Comparison of ENCODE assay signal across 18 cellular contexts in genomic region chr1:38287036-38287435, GRCh38.
DNase-seq lines count a peak whose midpoint lies in the region; ATAC-seq and TF ChIP-seq lines count a peak whose summit lies in the region.
"Had no signal": no experiment of that assay in that cellular context is flagged by ENCODE, and none has a peak within 500 bp of the region (broad histone marks: within the 10 kb centered on the region; RNA-seq: fewer than 3 reads in every experiment).

No MANE protein-coding gene starts in this region.

- no peaks in the 10 kb centered on the region for H3K9me3 Mint-ChIP-seq in osteocyte (ENCODE audit: unreplicated experiment)
- H3K9me3 Mint-ChIP-seq: CD8-positive, alpha-beta memory T cell had no signal

- H3K9me3 ChIP-seq in WERI-Rb-1 (ENCODE audit: severe bottlenecking) (no peaks in the 10 kb centered on the region), gastrocnemius medialis (no peaks in the 10 kb centered on the region), upper lobe of right lung (no peaks in the 10 kb centered on the region)
- H3K9me3 ChIP-seq: BE2C had no signal

- H3K36me3 ChIP-seq in WERI-Rb-1 (no peaks in the 10 kb centered on the region), gastrocnemius medialis (no peaks in the 10 kb centered on the region), upper lobe of right lung (no peaks in the 10 kb centered on the region)
- H3K36me3 ChIP-seq: BE2C had no signal

- H3K4me1 ChIP-seq in gastrocnemius medialis (no peaks in the 10 kb centered on the region), upper lobe of right lung (no peaks in the 10 kb centered on the region)
- H3K4me1 ChIP-seq: BE2C had no signal

- no peak for TF ChIP-seq POLR2A in gastrocnemius medialis (IDR thresholded peaks at IDR 0.05)

- no peak overlapping the region for H3K27ac Mint-ChIP-seq in osteocyte (ENCODE audit: unreplicated experiment)
- H3K27ac Mint-ChIP-seq: CD4-positive, CD25-positive, alpha-beta regulatory T cell; CD8-positive, alpha-beta memory T cell had no signal

- no peaks in the 10 kb centered on the region for H3K4me1 Mint-ChIP-seq in osteocyte (ENCODE audit: unreplicated experiment)
- H3K4me1 Mint-ChIP-seq: CD4-positive, CD25-positive, alpha-beta regulatory T cell had no signal

- H3K27ac ChIP-seq in WERI-Rb-1 (peak overlapping the region; percentile 5; the same call in 1 of the 2 replicates), layer of hippocampus (ENCODE audit: low read depth, low read length) (peak overlapping the region; percentile 9), gastrocnemius medialis (no peak overlapping the region), upper lobe of right lung (no peak overlapping the region)
- H3K27ac ChIP-seq: HL-60 had no signal

- TF ChIP-seq CTCF in WERI-Rb-1 (IDR thresholded peaks at IDR 0.05; ENCODE audit: low read depth, low read length) (no peak), epithelial cell of esophagus (IDR thresholded peaks at IDR 0.05; ENCODE audit: insufficient read depth, low read depth, low read length, missing control alignments) (no peak), osteocyte (IDR thresholded peaks at IDR 0.05) (no peak), gastrocnemius medialis (IDR thresholded peaks at IDR 0.05 in 4 of 5, conservative IDR thresholded peaks at IDR 0.05 in 1 of 5) (no peak), upper lobe of right lung (IDR thresholded peaks at IDR 0.05) (no peak)

- ATAC-seq in gastrocnemius medialis (no peak), GM21390 (IDR thresholded peaks at IDR 0.05; ENCODE audit: unreplicated experiment) (no peak), upper lobe of right lung (no peak)

- H3K4me3 ChIP-seq in WERI-Rb-1 (ENCODE audit: low read depth, low read length) (no peak overlapping the region), epithelial cell of esophagus (ENCODE audit: low read length) (no peak overlapping the region), gastrocnemius medialis (no peak overlapping the region), upper lobe of right lung (no peak overlapping the region)
- H3K4me3 ChIP-seq: K562 had no signal

- H3K4me3 Mint-ChIP-seq in osteocyte (ENCODE audit: unreplicated experiment): no peak overlapping the region
- H3K4me3 Mint-ChIP-seq: CD4-positive, CD25-positive, alpha-beta regulatory T cell; CD8-positive, alpha-beta memory T cell had no signal

- DNase-seq in WERI-Rb-1 (no peak), epithelial cell of esophagus (ENCODE audit: low read depth) (peak; percentile 11), osteocyte (ENCODE audit: extremely low spot score, unreplicated experiment) (peak; percentile 66), gastrocnemius medialis (no peak), upper lobe of right lung (no peak)
- DNase-seq: ACHN; BE2C; C1 segment of cervical spinal cord; CD4-positive, CD25-positive, alpha-beta regulatory T cell; CD8-positive, alpha-beta memory T cell; COR-L47; GOT3; HCEC 1CT; IMR-90 had no signal

- H3K27me3 Mint-ChIP-seq in osteocyte (ENCODE audit: unreplicated experiment): peaks cover 7% of the 10 kb centered on the region

- H3K27me3 ChIP-seq in WERI-Rb-1 (ENCODE audit: insufficient read depth, low read depth, severe bottlenecking) (no peaks in the 10 kb centered on the region), layer of hippocampus (ENCODE audit: control insufficient read depth, insufficient read depth, low read length) (no peaks in the 10 kb centered on the region), gastrocnemius medialis (peaks cover 0 to 3% (median 0%) of the 10 kb centered on the region in 3 donors), upper lobe of right lung (no peaks in the 10 kb centered on the region)
- H3K27me3 ChIP-seq: BE2C had no signal

- H3K36me3 Mint-ChIP-seq in osteocyte (ENCODE audit: unreplicated experiment): no peaks in the 10 kb centered on the region
- H3K36me3 Mint-ChIP-seq: CD4-positive, CD25-positive, alpha-beta regulatory T cell; CD8-positive, alpha-beta memory T cell had no signal

- intact Hi-C loops in gastrocnemius medialis (cut with DNase I; ENCODE audit: low total_unique reads): no loop called here
- intact Hi-C loops in upper lobe of right lung (cut with DNase I): no loop called here

- in situ Hi-C loops in gastrocnemius medialis (cut with MboI; ENCODE audit: low sequenced_read_pairs in 4 of 4): no loop called here

Comparison
In these comparisons a context has a peak if more than half of its experiments do, and no peak if none do; other contexts are left out.
1. DNase-seq: peak in epithelial cell of esophagus (single experiment) and osteocyte (single experiment); none in WERI-Rb-1 (single experiment), gastrocnemius medialis (0 of 2) and upper lobe of right lung (single experiment).
2. H3K27ac ChIP-seq: peak in WERI-Rb-1 (single experiment) and layer of hippocampus (single experiment); none in gastrocnemius medialis (0 of 4) and upper lobe of right lung (single experiment).